8 cellular contexts compared by ENCODE assay signal in genomic region chr3:158109804-158110657, GRCh38. TPM values are rescaled to one million over a fixed set of nuclear protein-coding genes. Genes with fewer than 3 reads are reported as not detected.
DNase-seq lines count a peak whose midpoint lies in the region; ATAC-seq and TF ChIP-seq lines count a peak whose summit lies in the region.

Gene RSRC1 (plus strand): TSS chr3:158110089. CDS start chr3:158122105, 12,016 bp downstream.

- peaks cover 7% of the 10 kb centered on the region for H3K9me3 Mint-ChIP-seq in activated B cell treated with CpG ODN at 0.5 μM for 24 hours

- DNase-seq in ACHN (peak; percentile 90), NCI-H2227 treated with DMSO at 0.1 percent for 48 hours (lab: John Stamatoyannopoulos, UW) (peak; percentile 90), activated B cell treated with CpG ODN at 0.5 μM for 24 hours (peak; percentile 72), caudate nucleus (lab: John Stamatoyannopoulos, UW) (peak; percentile 10 to 91 (median 80)), islet precursor cell (peak; percentile 94)
- DNase-seq in stimulated activated CD4-positive, alpha-beta T cell treated with anti-CD3 and anti-CD28 coated beads, Interleukin-12 subunit alpha, Interleukin-12 subunit beta, amount 100 ng/mL, for 4 hours, result peak; percentile 70

- peak within 1 kb of the TSS; percentile 83 for H3K27ac Mint-ChIP-seq in activated B cell treated with CpG ODN at 0.5 μM for 24 hours

- H3K27ac ChIP-seq in caudate nucleus (ENCODE audit: low read depth, low read length), result no peak within 1 kb of the TSS

- POLR2A ChIA-PET in activated B cell treated with CpG ODN at 0.5 μM for 24 hours (lab: Charles Lee), result interaction anchor here (0.6 to 1.9 kb wide), 9 partner anchors 9 to 935 kb away, joined by 3 to 10 read pairs (median 4); partner anchors contain the start of gene MFSD1

- ATAC-seq in GM18873 (IDR thresholded peaks at IDR 0.05; ENCODE audit: low FRiP score, unreplicated experiment), result peak; percentile 69
- ATAC-seq in HG03159 (IDR thresholded peaks at IDR 0.05; ENCODE audit: unreplicated experiment), result peak; percentile 81
- ATAC-seq in activated B cell treated with CpG ODN at 0.5 μM for 24 hours (ENCODE audit: low read depth), result peak; percentile 89

- in situ Hi-C loops in ACHN (cut with HindIII; ENCODE audit: low pct_ligation_motif_present, low pct_unique_long_range_greater_than_20kb, low sequenced_read_pairs), result no loop called here

- peaks cover 48% of the 10 kb centered on the region for H3K4me1 Mint-ChIP-seq in activated B cell treated with CpG ODN at 0.5 μM for 24 hours

- peak within 1 kb of the TSS; percentile 90 for H3K4me3 Mint-ChIP-seq in activated B cell treated with CpG ODN at 0.5 μM for 24 hours

- peaks cover 31% of the 10 kb centered on the region for H3K27me3 Mint-ChIP-seq in activated B cell treated with CpG ODN at 0.5 μM for 24 hours

- CTCF ChIA-PET in activated B cell treated with CpG ODN at 0.5 μM for 24 hours (lab: Charles Lee), result interaction anchor here (1.5 kb wide), 2 partner anchors 10 to 324 kb away, joined by 4 to 7 read pairs; no protein-coding TSS in a partner anchor

- no peak for TF ChIP-seq CTCF in activated B cell treated with CpG ODN at 0.5 μM for 24 hours (IDR thresholded peaks at IDR 0.05)

- intact Hi-C loops in activated B cell treated with CpG ODN at 0.5 μM for 24 hours (cut with micrococcal nuclease), result loop anchor here (1.0 to 5.0 kb wide), 6 partner anchors 12 to 935 kb away; partner anchors contain the start of genes GFM1 and MFSD1

- peaks cover 21% of the 10 kb centered on the region for H3K36me3 Mint-ChIP-seq in activated B cell treated with CpG ODN at 0.5 μM for 24 hours (ENCODE audit: low read depth)

RNA-seq across cellular contexts. Expression of gene RSRC1, which starts in this region (rescaled TPM):
- total RNA-seq in activated B cell treated with CpG ODN at 0.5 μM for 24 hours, result 39.9 and 44.8 TPM in 2 replicates
